ENCODE assay signal across 8 cellular contexts in genomic region chr1:27152829-27153548, GRCh38. TPM values are rescaled to one million over a fixed set of nuclear protein-coding genes. Genes with fewer than 3 reads are reported as not detected.
A peak's percentile ranks its signal among the peaks of the same experiment; 100 is the strongest.
DNase-seq lines count a peak whose midpoint lies in the region; TF ChIP-seq lines count a peak whose summit lies in the region.
"Had no signal": no experiment of that assay in that cellular context is flagged by ENCODE, and none has a peak within 500 bp of the region (broad histone marks: within the 10 kb centered on the region; RNA-seq: fewer than 3 reads in every experiment).

No MANE protein-coding gene starts in this region.

- H3K27ac Mint-ChIP-seq in IgD-negative memory B cell = peak overlapping the region; percentile 81 to 100 (median 90)
- H3K27ac Mint-ChIP-seq in immature natural killer cell = peak overlapping the region; percentile 70 to 98 (median 82)

- no peak for TF ChIP-seq EP300 in suprapubic skin (IDR thresholded peaks at IDR 0.05)

- TF ChIP-seq CTCF in suprapubic skin (IDR thresholded peaks at IDR 0.05) = no peak

- 0% methylated on average over 2 of the region's 2 CpGs for WGBS in suprapubic skin

- H3K27me3 ChIP-seq in adipocyte (replicated peaks; ENCODE audit: control insufficient read depth, insufficient read depth, low read length) = no peaks in the 10 kb centered on the region
- H3K27me3 ChIP-seq in suprapubic skin = no peaks in the 10 kb centered on the region

- H3K9ac ChIP-seq in adipocyte (ENCODE audit: low read length) = peak overlapping the region; percentile 94

- H3K27ac ChIP-seq in suprapubic skin = peak overlapping the region; percentile 94

- no peaks in the 10 kb centered on the region for H3K9me3 Mint-ChIP-seq in IgD-negative memory B cell
- H3K9me3 Mint-ChIP-seq in immature natural killer cell = no peaks in the 10 kb centered on the region

- H3K36me3 ChIP-seq in adipocyte (ENCODE audit: control insufficient read depth, insufficient read depth, low read length, severe bottlenecking) = no peaks in the 10 kb centered on the region
- no peaks in the 10 kb centered on the region for H3K36me3 ChIP-seq in suprapubic skin

- H3K4me3 ChIP-seq in adipocyte (ENCODE audit: low read length) = peak overlapping the region; percentile 89
- H3K4me3 ChIP-seq in suprapubic skin = peak overlapping the region; percentile 86

- H3K36me3 Mint-ChIP-seq in IgD-negative memory B cell (no peaks in the 10 kb centered on the region), immature natural killer cell (peaks cover 0 to 3% (median 0%) of the 10 kb centered on the region in 3 donors)

- peaks cover 45 to 57% (median 47%) of the 10 kb centered on the region in 3 donors for H3K4me1 Mint-ChIP-seq in IgD-negative memory B cell
- peaks cover 59 to 73% of the 10 kb centered on the region in 2 donors for H3K4me1 Mint-ChIP-seq in immature natural killer cell

- H3K9me3 ChIP-seq in adipocyte (ENCODE audit: control insufficient read depth, low read length) = no peaks in the 10 kb centered on the region
- no peaks in the 10 kb centered on the region for H3K9me3 ChIP-seq in suprapubic skin

- peak overlapping the region; percentile 84 to 96 (median 90) for H3K4me3 Mint-ChIP-seq in IgD-negative memory B cell
- H3K4me3 Mint-ChIP-seq in immature natural killer cell = peak overlapping the region; percentile 88 to 92 (median 89)

- DNase-seq in adipocyte (ENCODE audit: low read depth) (peak; percentile 31), immature natural killer cell (no peak), suprapubic skin (ENCODE audit: low spot score in 2 of 2) (no peak), CD1c-positive myeloid dendritic cell (ENCODE audit: extremely low spot score) (no peak), NCI-H2107 (lab: John Stamatoyannopoulos, UW) (no peak), AG08396 (ENCODE audit: low spot score) (no peak)
- DNase-seq: kidney glomerular epithelial cell had no signal

- H3K4me1 ChIP-seq in adipocyte (ENCODE audit: control insufficient read depth, insufficient read depth, low read length) (peaks cover 43% of the 10 kb centered on the region), suprapubic skin (peaks cover 67% of the 10 kb centered on the region)

- no peak for TF ChIP-seq POLR2A in suprapubic skin (IDR thresholded peaks at IDR 0.05)

- H3K27me3 Mint-ChIP-seq in IgD-negative memory B cell (no peaks in the 10 kb centered on the region), immature natural killer cell (ENCODE audit: low read depth in 3 of 3) (peaks cover 0 to 9% (median 0%) of the 10 kb centered on the region in 3 donors)

RNA-seq across cellular contexts. Expression of gene SLC9A1, which starts 1.9 kb away (rescaled TPM):
- 8.9 TPM for polyA plus RNA-seq in IgD-negative memory B cell
- 10 to 100 TPM in 1 of 3 donors, 1 to 10 TPM in 2; 3.2 to 17.3 (median 3.7) TPM for polyA plus RNA-seq in immature natural killer cell
- total RNA-seq in suprapubic skin = 10 to 100 TPM; 18.1 to 28.1 (median 25.2) TPM
